9 cellular contexts compared by ENCODE assay signal in the genomic region with DNA sequence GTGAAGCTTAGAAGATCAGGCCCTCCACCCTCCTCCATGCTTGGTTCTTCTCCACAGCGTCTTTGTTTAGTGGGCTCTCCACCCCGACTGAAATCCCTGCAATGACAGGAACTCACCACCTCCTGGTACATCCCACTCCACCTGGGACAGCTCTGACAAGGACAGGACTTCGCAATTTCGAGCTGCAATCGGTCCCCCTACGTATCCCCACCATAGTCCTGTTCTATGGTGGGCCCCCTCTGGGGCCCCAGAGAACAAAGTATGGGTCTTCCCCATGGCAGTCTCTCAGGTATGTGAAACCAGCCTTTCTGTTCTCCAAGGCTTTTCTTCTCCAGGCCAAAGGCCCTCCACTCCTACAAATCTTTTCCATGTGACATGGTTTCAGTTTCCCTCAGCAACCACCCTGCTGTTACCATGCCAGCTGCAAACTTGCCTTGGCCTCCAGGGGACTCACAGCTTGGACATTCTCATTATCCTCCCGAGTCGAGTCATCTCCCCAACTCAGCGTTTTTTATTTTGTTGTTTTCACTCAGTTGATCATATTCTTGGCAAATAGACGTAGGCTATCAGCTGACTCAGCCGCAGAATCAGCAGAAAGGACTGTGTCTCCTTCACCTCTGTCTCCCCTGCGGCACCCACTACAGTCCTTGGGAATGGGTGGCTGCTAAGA.
DNase-seq lines count a peak whose midpoint lies in the region; ATAC-seq and TF ChIP-seq lines count a peak whose summit lies in the region.
"Had no signal": no experiment of that assay in that cellular context is flagged by ENCODE, and none has a peak within 500 bp of the region (broad histone marks: within the 10 kb centered on the region; RNA-seq: fewer than 3 reads in every experiment).

No MANE protein-coding gene starts in this region.

- H3K36me3 ChIP-seq in smooth muscle cell (ENCODE audit: low read depth): no peaks in the 10 kb centered on the region
- H3K36me3 ChIP-seq in effector memory CD4-positive, alpha-beta T cell (ENCODE audit: control insufficient read depth, insufficient read depth, low read length): no peaks in the 10 kb centered on the region

- H3K4me3 ChIP-seq in smooth muscle cell: no peak overlapping the region
- H3K4me3 ChIP-seq in effector memory CD4-positive, alpha-beta T cell (ENCODE audit: insufficient read depth, low read depth, low read length, poor library complexity, severe bottlenecking): no peak overlapping the region

- H3K9ac ChIP-seq in smooth muscle cell (ENCODE audit: low read depth): no peak overlapping the region

- no peaks in the 10 kb centered on the region for H3K27me3 ChIP-seq in smooth muscle cell (ENCODE audit: low read depth)
- no peaks in the 10 kb centered on the region for H3K27me3 ChIP-seq in effector memory CD4-positive, alpha-beta T cell (replicated peaks; ENCODE audit: control insufficient read depth, insufficient read depth, low read length, poor library complexity, severe bottlenecking)

- in situ Hi-C loops in SK-MEL-5 (cut with HindIII; ENCODE audit: low pct_unique_long_range_greater_than_20kb, low sequenced_read_pairs): no loop called here

- TF ChIP-seq CTCF in smooth muscle cell (IDR thresholded peaks at IDR 0.05; ENCODE audit: borderline replicate concordance, insufficient read depth, poor library complexity, severe bottlenecking): no peak

- DNase-seq in HEK293T (ENCODE audit: extremely low spot score) (peak; percentile 11), SK-MEL-5 (ENCODE audit: low read depth, low spot score) (peak; percentile 66), glomerular visceral epithelial cell (ENCODE audit: extremely low spot score) (peak; percentile 75), smooth muscle cell (lab: John Stamatoyannopoulos, UW; ENCODE audit: unreplicated experiment) (no peak)
- no peak for DNase-seq in effector memory CD4-positive, alpha-beta T cell
- DNase-seq: NCI-H524 treated with DMSO at 0.1 percent for 48 hours; stimulated activated naive CD8-positive, alpha-beta T cell treated with anti-CD3 and anti-CD28 coated beads, Interleukin-15, amount 100 ng/mL, for 72 hours had no signal

- H3K4me1 ChIP-seq in smooth muscle cell (ENCODE audit: low read depth): peaks cover 32% of the 10 kb centered on the region
- no peaks in the 10 kb centered on the region for H3K4me1 ChIP-seq in effector memory CD4-positive, alpha-beta T cell (ENCODE audit: control insufficient read depth, insufficient read depth, low read length, poor library complexity, severe bottlenecking)

- H3F3A ChIP-seq in smooth muscle cell (ENCODE audit: low read depth): peaks cover 25% of the 10 kb centered on the region

- 61% methylated on average over 12 of the region's 12 CpGs for WGBS in smooth muscle cell (ENCODE audit: low lambda C conversion rate)

- peak overlapping the region; percentile 44 for H2AFZ ChIP-seq in smooth muscle cell (ENCODE audit: low read depth)

- peak overlapping the region; percentile 58 for H3K4me2 ChIP-seq in smooth muscle cell

- H3K79me2 ChIP-seq in smooth muscle cell (ENCODE audit: low read depth): no peaks in the 10 kb centered on the region

- H3K27ac ChIP-seq in smooth muscle cell (ENCODE audit: low read depth): peak overlapping the region; percentile 55
- H3K27ac ChIP-seq in effector memory CD4-positive, alpha-beta T cell (ENCODE audit: insufficient read depth, low read length, poor library complexity, severe bottlenecking): no peak overlapping the region

- ATAC-seq in GM18867 (IDR thresholded peaks at IDR 0.05; ENCODE audit: unreplicated experiment) (no peak), GM18520 (IDR thresholded peaks at IDR 0.05; ENCODE audit: unreplicated experiment) (no peak)
- ATAC-seq: stimulated activated naive CD8-positive, alpha-beta T cell treated with anti-CD3 and anti-CD28 coated beads, Interleukin-15, amount 100 ng/mL, for 72 hours had no signal

- POLR2A ChIA-PET in HEK293T (lab: Yijun Ruan, JAX): no interaction called here

- H3K9me3 ChIP-seq in smooth muscle cell (replicated peaks; ENCODE audit: low read depth): no peaks in the 10 kb centered on the region
- no peaks in the 10 kb centered on the region for H3K9me3 ChIP-seq in effector memory CD4-positive, alpha-beta T cell (ENCODE audit: control insufficient read depth, low read length)

- CTCF ChIA-PET in HEK293T (lab: Yijun Ruan, JAX): interaction anchor here (0.6 kb wide), 1 partner anchor 179 kb away, joined by 5 read pairs; no protein-coding TSS in a partner anchor

- no peaks in the 10 kb centered on the region for H4K20me1 ChIP-seq in smooth muscle cell (ENCODE audit: low read depth)

TF ChIP-seq in HEK293T, 16 proteins besides CTCF, POLR2A, EP300 and RAD21:
- TF ChIP-seq, protein P1, sequence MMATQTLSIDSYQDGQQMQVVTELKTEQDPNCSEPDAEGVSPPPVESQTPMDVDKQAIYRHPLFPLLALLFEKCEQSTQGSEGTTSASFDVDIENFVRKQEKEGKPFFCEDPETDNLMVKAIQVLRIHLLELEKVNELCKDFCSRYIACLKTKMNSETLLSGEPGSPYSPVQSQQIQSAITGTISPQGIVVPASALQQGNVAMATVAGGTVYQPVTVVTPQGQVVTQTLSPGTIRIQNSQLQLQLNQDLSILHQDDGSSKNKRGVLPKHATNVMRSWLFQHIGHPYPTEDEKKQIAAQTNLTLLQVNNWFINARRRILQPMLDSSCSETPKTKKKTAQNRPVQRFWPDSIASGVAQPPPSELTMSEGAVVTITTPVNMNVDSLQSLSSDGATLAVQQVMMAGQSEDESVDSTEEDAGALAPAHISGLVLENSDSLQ (IDR thresholded peaks at IDR 0.05): no peak
- TF ChIP-seq L3MBTL2 (conservative IDR thresholded peaks at IDR 0.05): no peak
- no peak for TF ChIP-seq HDGF (IDR thresholded peaks at IDR 0.05; ENCODE audit: borderline replicate concordance)
- TF ChIP-seq ARNT (IDR thresholded peaks at IDR 0.05): no peak
- no peak for TF ChIP-seq FOXM1 (IDR thresholded peaks at IDR 0.05; ENCODE audit: borderline replicate concordance)
- no peak for TF ChIP-seq LEF1 (IDR thresholded peaks at IDR 0.05; ENCODE audit: borderline replicate concordance)
- TF ChIP-seq BHLHE40 (IDR thresholded peaks at IDR 0.05; ENCODE audit: borderline replicate concordance): no peak
- TF ChIP-seq FOXA1 (IDR thresholded peaks at IDR 0.05): no peak
- TF ChIP-seq FOXK2 (IDR thresholded peaks at IDR 0.05): no peak
- TF ChIP-seq CTBP1 (IDR thresholded peaks at IDR 0.05; ENCODE audit: borderline replicate concordance): no peak
- no peak for TF ChIP-seq TARDBP (IDR thresholded peaks at IDR 0.05)
- TF ChIP-seq SUZ12 (IDR thresholded peaks at IDR 0.05): no peak
- no peak for TF ChIP-seq ZNF384 (IDR thresholded peaks at IDR 0.05)
- no peak for TF ChIP-seq ELF4 (IDR thresholded peaks at IDR 0.05)

Comparison
In these comparisons a context has a peak if more than half of its experiments do, and no peak if none do; other contexts are left out.
1. DNase-seq: peak in HEK293T (single experiment), SK-MEL-5 (single experiment) and glomerular visceral epithelial cell (single experiment); none in smooth muscle cell (single experiment) and effector memory CD4-positive, alpha-beta T cell (0 of 3).